ENCODE assay signal across 8 cellular contexts in genomic region chr6:31403283-31403989, GRCh38. TPM values are rescaled to one million over a fixed set of nuclear protein-coding genes. Genes with fewer than 3 reads are reported as not detected.
DNase-seq lines count a peak whose midpoint lies in the region; ATAC-seq lines count a peak whose summit lies in the region.

Gene MICA, plus strand, starts transcription at chr6:31403595. Its CDS starts 38 bp downstream, at chr6:31403633.

- peak; percentile 52 for ATAC-seq in GM21576 (IDR thresholded peaks at IDR 0.05; ENCODE audit: unreplicated experiment)
- peak; percentile 69 for ATAC-seq in left colon
- ATAC-seq in GM18517 (IDR thresholded peaks at IDR 0.05; ENCODE audit: unreplicated experiment) = no peak

- peak; percentile 85 for DNase-seq in COLO829 (ENCODE audit: low spot score)
- DNase-seq in M059J (ENCODE audit: low read depth) = peak; percentile 98
- peak; percentile 78 for DNase-seq in activated CD4-positive, alpha-beta T cell treated with anti-CD3 and anti-CD28 coated beads for 48 hours
- peak; percentile 67 for DNase-seq in cortex of kidney (lab: John Stamatoyannopoulos, UW)
- DNase-seq in left colon = peak; percentile 94
- peak; percentile 38 to 52 for DNase-seq in stimulated activated CD4-positive, alpha-beta T cell treated with anti-CD3 and anti-CD28 coated beads, Interleukin-1b, Interleukin-23, amount 100 ng/mL, for 1 hour (ENCODE audit: low read depth in 2 of 2)

- intact Hi-C loops in left colon (cut with DNase I, micrococcal nuclease) = no loop called here

RNA-seq across cellular contexts. Expression of gene MICA, which starts in this region (rescaled TPM):
- 155 and 164 TPM in 2 replicates for total RNA-seq in M059J (2014; rRNA removed; shearing (Covaris generic))
- 10 to 100 TPM; 18.5 to 23.7 TPM for total RNA-seq in left colon

Comparison
In these comparisons a context has a peak if more than half of its experiments do, and no peak if none do; other contexts are left out.
1. DNase-seq: peak in every context shown above with its lines; median percentile 98 in M059J; 94 in left colon; 85 in COLO829; 78 in activated CD4-positive, alpha-beta T cell treated with anti-CD3 and anti-CD28 coated beads for 48 hours; 67 in cortex of kidney; 45 in stimulated activated CD4-positive, alpha-beta T cell treated with anti-CD3 and anti-CD28 coated beads, Interleukin-1b, Interleukin-23, amount 100 ng/mL, for 1 hour.